ENCODE assay signal across 15 cellular contexts in genomic region chr12:79686171-79686570, GRCh38. TPM values are rescaled to one million over a fixed set of nuclear protein-coding genes. Genes with fewer than 3 reads are reported as not detected.
DNase-seq lines count a peak whose midpoint lies in the region; ATAC-seq and TF ChIP-seq lines count a peak whose summit lies in the region.
"Had no signal": no experiment of that assay in that cellular context is flagged by ENCODE, and none has a peak within 500 bp of the region (broad histone marks: within the 10 kb centered on the region; RNA-seq: fewer than 3 reads in every experiment).

No MANE protein-coding gene starts in this region.

- H3K4me1 ChIP-seq in OCI-LY1 (ENCODE audit: insufficient read depth, low read length, severe bottlenecking) (peaks cover 68% of the 10 kb centered on the region), endocrine pancreas (ENCODE audit: control insufficient read depth, insufficient read depth, low read length) (peaks cover 36% of the 10 kb centered on the region), neural progenitor cell (peaks cover 48% of the 10 kb centered on the region)

- H3K27me3 ChIP-seq in OCI-LY1 (ENCODE audit: insufficient read depth, low read length) (no peaks in the 10 kb centered on the region), endocrine pancreas (ENCODE audit: control insufficient read depth, insufficient read depth, low read length) (no peaks in the 10 kb centered on the region), neural progenitor cell (no peaks in the 10 kb centered on the region)
- H3K27me3 ChIP-seq: gastroesophageal sphincter, pancreas had no signal

- H3K4me3 Mint-ChIP-seq in Calu3 (ENCODE audit: low read depth, unreplicated experiment) (peak overlapping the region; percentile 75), neural progenitor cell (no peak overlapping the region)
- H3K4me3 Mint-ChIP-seq: activated naive CD8-positive, alpha-beta T cell; CD4-positive, CD25-positive, alpha-beta regulatory T cell had no signal

- H3K36me3 Mint-ChIP-seq in Calu3 (ENCODE audit: insufficient read depth, unreplicated experiment), result peaks cover 63% of the 10 kb centered on the region
- no peaks in the 10 kb centered on the region for H3K36me3 Mint-ChIP-seq in neural progenitor cell
- H3K36me3 Mint-ChIP-seq: activated naive CD8-positive, alpha-beta T cell; CD4-positive, CD25-positive, alpha-beta regulatory T cell had no signal

- H3K27ac Mint-ChIP-seq in Calu3 (ENCODE audit: unreplicated experiment), result peak overlapping the region; percentile 85
- no peak overlapping the region for H3K27ac Mint-ChIP-seq in neural progenitor cell
- H3K27ac Mint-ChIP-seq: activated naive CD8-positive, alpha-beta T cell; CD4-positive, CD25-positive, alpha-beta regulatory T cell had no signal

- H3K27ac ChIP-seq in OCI-LY1 (ENCODE audit: low read depth, low read length, poor library complexity, severe bottlenecking) (peak overlapping the region; percentile 0), neural progenitor cell (peak overlapping the region; percentile 12)

- H3K79me2 ChIP-seq in OCI-LY1 (ENCODE audit: insufficient read depth, low read length) (peaks cover 85% of the 10 kb centered on the region), neural progenitor cell (ENCODE audit: low read depth) (peaks cover 92% of the 10 kb centered on the region)

- H3K9me2 ChIP-seq in OCI-LY1 (ENCODE audit: low read depth, low read length), result no peaks in the 10 kb centered on the region

- H3K36me3 ChIP-seq in OCI-LY1 (ENCODE audit: insufficient read depth, low read length) (no peaks in the 10 kb centered on the region), endocrine pancreas (ENCODE audit: control insufficient read depth, insufficient read depth, low read length) (no peaks in the 10 kb centered on the region), neural progenitor cell (no peaks in the 10 kb centered on the region)
- H3K36me3 ChIP-seq: gastroesophageal sphincter, pancreas had no signal

- H3K9me3 ChIP-seq in OCI-LY1 (ENCODE audit: low read length), result no peaks in the 10 kb centered on the region
- H3K9me3 ChIP-seq in endocrine pancreas (ENCODE audit: control insufficient read depth, low read length), result no peaks in the 10 kb centered on the region
- no peaks in the 10 kb centered on the region for H3K9me3 ChIP-seq in neural progenitor cell (ENCODE audit: low read depth)
- H3K9me3 ChIP-seq: gastroesophageal sphincter, pancreas had no signal

- BruUV-seq in Calu3 (replicated peaks; lab: Mats Ljungman, UMichigan), result no TSS peak

- H3F3A ChIP-seq in OCI-LY1 (ENCODE audit: insufficient read depth, low read length) (no peaks in the 10 kb centered on the region), neural progenitor cell (ENCODE audit: low read depth) (peaks cover 32% of the 10 kb centered on the region)

- H3K4me2 ChIP-seq in OCI-LY1 (ENCODE audit: low read length) (peak overlapping the region; percentile 70), neural progenitor cell (peak overlapping the region; percentile 98)

- H3K4me3 ChIP-seq in OCI-LY1 (ENCODE audit: low read depth, low read length, poor library complexity, severe bottlenecking) (peak overlapping the region; percentile 79), endocrine pancreas (ENCODE audit: control insufficient read depth, insufficient read depth, low read length) (peak overlapping the region; percentile 99), neural progenitor cell (peak overlapping the region; percentile 94)

- DNase-seq in Calu3 (no peak), neural progenitor cell (ENCODE audit: low spot score) (no peak), glomerular visceral epithelial cell (ENCODE audit: extremely low spot score) (no peak)
- DNase-seq in stimulated activated CD4-positive, alpha-beta T cell treated with anti-CD3 and anti-CD28 coated beads, Interleukin-4, amount 100 ng/mL, for 4 hours, result no peak
- DNase-seq: CD4-positive, CD25-positive, alpha-beta regulatory T cell; NCI-H345; pancreas; stimulated activated naive CD8-positive, alpha-beta T cell treated with anti-CD3 and anti-CD28 coated beads, Interleukin-15, Interleukin-2, amounts not matched to agents 100 U/mL and 50 U/mL, for 24 hours; T1000 had no signal

- H2AFZ ChIP-seq in OCI-LY1 (ENCODE audit: low read length) (no peak overlapping the region), neural progenitor cell (replicated peaks) (no peak overlapping the region)

- CTCF ChIA-PET in Calu3 (lab: Charles Lee), result interaction anchor here (0.5 kb wide), 1 partner anchor 168 kb away, joined by 3 read pairs; no protein-coding TSS in a partner anchor

- H4K20me1 ChIP-seq in OCI-LY1 (ENCODE audit: insufficient read depth, low read length), result no peaks in the 10 kb centered on the region
- H4K20me1 ChIP-seq in neural progenitor cell (ENCODE audit: low read depth), result peaks cover 77% of the 10 kb centered on the region

- H3K27me3 Mint-ChIP-seq in Calu3 (ENCODE audit: unreplicated experiment) (no peaks in the 10 kb centered on the region), neural progenitor cell (ENCODE audit: insufficient read depth, low read depth) (no peaks in the 10 kb centered on the region)

- peaks cover 26% of the 10 kb centered on the region for H3K4me1 Mint-ChIP-seq in Calu3 (ENCODE audit: low read depth, unreplicated experiment)
- peaks cover 35% of the 10 kb centered on the region for H3K4me1 Mint-ChIP-seq in neural progenitor cell

- no peak for ATAC-seq in HG03432 (IDR thresholded peaks at IDR 0.05; ENCODE audit: unreplicated experiment)
- ATAC-seq in GM18909 (IDR thresholded peaks at IDR 0.05; ENCODE audit: poor library complexity, unreplicated experiment), result no peak
- ATAC-seq: gastroesophageal sphincter; pancreas; stimulated activated naive CD8-positive, alpha-beta T cell treated with anti-CD3 and anti-CD28 coated beads, Interleukin-15, Interleukin-2, amounts not matched to agents 100 U/mL and 50 U/mL, for 24 hours had no signal

- H3K9ac ChIP-seq in OCI-LY1 (ENCODE audit: low read length) (no peak overlapping the region), endocrine pancreas (ENCODE audit: control insufficient read depth, insufficient read depth, low read length) (no peak overlapping the region), neural progenitor cell (no peak overlapping the region)

- TF ChIP-seq CTCF in Calu3 (IDR thresholded peaks at IDR 0.05; ENCODE audit: unreplicated experiment) (no peak), OCI-LY1 (IDR thresholded peaks at IDR 0.05; ENCODE audit: low read length) (no peak), neural progenitor cell (IDR thresholded peaks at IDR 0.05) (no peak)

- intact Hi-C loops in Calu3 (cut with micrococcal nuclease; ENCODE audit: unreplicated experiment), result loop anchor here (2.0 kb wide), 1 partner anchor 271 kb away; no protein-coding TSS in a partner anchor

- H3K9me3 Mint-ChIP-seq in Calu3 (ENCODE audit: low read depth, unreplicated experiment) (no peaks in the 10 kb centered on the region), neural progenitor cell (no peaks in the 10 kb centered on the region)

RNA-seq across cellular contexts. Expression of gene PAWR, which starts 4.6 kb away (rescaled TPM):
- total RNA-seq in Calu3 (2022), result 172 and 204 TPM in 2 replicates
- 80.6 and 103 TPM in 2 replicates for total RNA-seq in neural progenitor cell (ENCODE audit: low replicate concordance)
